ENCODE assay signal across 8 cellular contexts in the genomic region with DNA sequence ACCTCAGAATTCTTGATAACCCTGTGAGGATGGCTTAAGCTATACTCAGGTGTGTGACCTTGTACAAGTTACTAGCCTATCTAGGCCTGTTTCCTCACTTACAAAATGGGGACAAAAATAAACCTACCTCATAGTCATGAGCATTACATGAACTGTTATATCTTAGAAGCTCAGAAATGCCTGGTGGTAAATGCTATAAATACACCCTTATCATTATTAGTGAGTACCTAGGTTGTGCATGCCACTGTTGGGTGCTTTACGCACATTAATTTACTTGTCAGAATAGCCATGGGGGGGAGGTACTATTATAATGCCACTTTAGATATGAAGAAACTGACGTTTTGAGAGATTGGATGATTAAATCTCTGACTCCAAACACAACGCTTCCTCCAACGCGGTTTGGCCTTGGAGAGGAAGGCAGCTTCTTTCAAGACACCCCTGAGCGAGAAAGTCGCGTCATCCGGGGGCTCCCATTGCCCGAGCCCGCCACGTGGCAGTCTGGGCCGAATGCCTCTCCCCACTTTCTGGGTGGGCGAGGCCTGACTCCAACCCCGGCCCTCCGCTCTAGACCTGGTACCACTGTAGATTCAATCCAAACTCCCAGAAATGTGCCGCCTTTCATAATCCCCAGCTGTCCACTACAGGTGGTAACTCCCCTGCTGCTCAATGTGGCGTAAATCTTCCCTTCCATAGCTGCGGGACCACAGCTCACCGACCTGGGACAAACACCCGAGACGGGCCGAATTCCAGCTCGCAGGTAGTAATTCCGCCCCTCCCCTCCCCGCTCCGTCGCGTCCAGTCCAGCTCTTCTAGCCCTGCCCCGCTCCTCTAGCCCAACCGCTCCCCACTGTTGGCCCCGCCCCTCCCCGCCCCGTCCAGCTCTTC. TPM values are rescaled to one million over a fixed set of nuclear protein-coding genes. Genes with fewer than 3 reads are reported as not detected.
DNase-seq lines count a peak whose midpoint lies in the region; ATAC-seq, FAIRE-seq and TF ChIP-seq lines count a peak whose summit lies in the region.

No MANE protein-coding gene starts in this region.

- H3K36me3 ChIP-seq in mammary epithelial cell (ENCODE audit: insufficient read depth, low read length), result peaks cover 8% of the 10 kb centered on the region
- H3K36me3 ChIP-seq in keratinocyte (ENCODE audit: control insufficient read depth in 2 of 2, extremely low read depth in 1 of 2, insufficient read depth in 2 of 2, low read length in 2 of 2), result peaks cover 0 to 8% of the 10 kb centered on the region in 2 experiments

- H3K79me2 ChIP-seq in mammary epithelial cell (ENCODE audit: insufficient read depth, low read length), result peaks cover 28% of the 10 kb centered on the region
- peaks cover 15% of the 10 kb centered on the region for H3K79me2 ChIP-seq in keratinocyte (ENCODE audit: control insufficient read depth, insufficient read depth, low read length)

- dilution Hi-C loops in mammary epithelial cell (cut with HindIII; ENCODE audit: low sequenced_read_pairs) (no loop called here), keratinocyte (cut with MboI; ENCODE audit: extremely low pct_ligation_motif_present, low sequenced_read_pairs) (no loop called here)

- H3K9me3 Mint-ChIP-seq in T-helper 1 cell treated with Interleukin-12 subunit alpha and Interleukin-12 subunit beta and Interleukin-4 antibody, amounts not matched to agents 30 μg/mL and 1 μg/mL, for 36 hours, result no peaks in the 10 kb centered on the region

- peak overlapping the region; percentile 96 for H3K4me3 Mint-ChIP-seq in T-helper 1 cell treated with Interleukin-12 subunit alpha and Interleukin-12 subunit beta and Interleukin-4 antibody, amounts not matched to agents 30 μg/mL and 1 μg/mL, for 36 hours

- ATAC-seq in GM21381 (IDR thresholded peaks at IDR 0.05; ENCODE audit: unreplicated experiment), result peak; percentile 46

- H3K9me3 ChIP-seq in mammary epithelial cell (replicated peaks; ENCODE audit: insufficient read depth, low read length) (no peaks in the 10 kb centered on the region), keratinocyte (ENCODE audit: control insufficient read depth, low read depth, low read length) (no peaks in the 10 kb centered on the region)

- DNase-seq in DMS79 treated with DMSO at 0.1 percent for 48 hours (lab: John Stamatoyannopoulos, UW), result peak; percentile 78
- DNase-seq in HUDEP-2 (lab: John Stamatoyannopoulos, UW; ENCODE audit: unreplicated experiment in 76 of 76), result peak in 47 of 76 experiments; percentile 3 to 98 (median 43)
- no peak for DNase-seq in mammary epithelial cell
- no peak for DNase-seq in keratinocyte (ENCODE audit: low read depth, low spot score)
- DNase-seq in stimulated activated CD4-positive, alpha-beta T cell treated with anti-CD3 and anti-CD28 coated beads, Interleukin-2, amount 100 ng/mL, for 4 hours (ENCODE audit: low read depth), result peak; percentile 50
- DNase-seq in putamen (ENCODE audit: low spot score), result no peak

- H3K4me1 ChIP-seq in mammary epithelial cell (ENCODE audit: insufficient read depth, low read length) (peaks cover 16% of the 10 kb centered on the region), keratinocyte (ENCODE audit: control insufficient read depth, extremely low read depth, insufficient read depth, low read length) (peaks cover 14% of the 10 kb centered on the region)

- peaks cover 14% of the 10 kb centered on the region for H3K36me3 Mint-ChIP-seq in T-helper 1 cell treated with Interleukin-12 subunit alpha and Interleukin-12 subunit beta and Interleukin-4 antibody, amounts not matched to agents 30 μg/mL and 1 μg/mL, for 36 hours (ENCODE audit: low read depth)

- no peaks in the 10 kb centered on the region for H3K9me1 ChIP-seq in keratinocyte (ENCODE audit: control insufficient read depth, extremely low read depth, insufficient read depth, low read length)

- no peaks in the 10 kb centered on the region for H3K27me3 Mint-ChIP-seq in T-helper 1 cell treated with Interleukin-12 subunit alpha and Interleukin-12 subunit beta and Interleukin-4 antibody, amounts not matched to agents 30 μg/mL and 1 μg/mL, for 36 hours (ENCODE audit: low read depth)

- in situ Hi-C loops in mammary epithelial cell (cut with MboI; ENCODE audit: low sequenced_read_pairs in 2 of 2), result no loop called here

- 5% methylated on average over 15 of the region's 34 CpGs for WGBS in mammary epithelial cell (ENCODE audit: low coverage, missing lambda C conversion rate)

- H3K4me1 Mint-ChIP-seq in T-helper 1 cell treated with Interleukin-12 subunit alpha and Interleukin-12 subunit beta and Interleukin-4 antibody, amounts not matched to agents 30 μg/mL and 1 μg/mL, for 36 hours (ENCODE audit: low read depth), result peaks cover 24% of the 10 kb centered on the region

- BruUV-seq in mammary epithelial cell (replicated peaks; lab: Mats Ljungman, UMichigan), result TSS peak; percentile 82

- H2AFZ ChIP-seq in mammary epithelial cell (ENCODE audit: low read depth, low read length), result peak overlapping the region; percentile 99
- H2AFZ ChIP-seq in keratinocyte (ENCODE audit: control insufficient read depth, low read length), result peak overlapping the region; percentile 99

- H3K4me3 ChIP-seq in mammary epithelial cell (replicated peaks in 1 of 3; ENCODE audit: insufficient read depth in 1 of 3, low read depth in 2 of 3, low read length in 3 of 3) (peak overlapping the region; percentile 65 to 78 (median 75)), keratinocyte (ENCODE audit: control insufficient read depth in 2 of 3, extremely low read depth in 1 of 3, insufficient read depth in 2 of 3, low read depth in 1 of 3, low read length in 3 of 3) (peak overlapping the region; percentile 54 to 92 (median 85))

- FAIRE-seq in keratinocyte (lab: Jason Lieb, UNC), result no peak

- TF ChIP-seq CTCF in mammary epithelial cell (conservative IDR thresholded peaks at IDR 0.05 in 1 of 2, IDR thresholded peaks at IDR 0.05 in 1 of 2; ENCODE audit: extremely low read depth in 1 of 2, insufficient read depth in 1 of 2, low read depth in 1 of 2, low read length in 2 of 2), result peak in 1 of 2 donors; percentile 2
- no peak for TF ChIP-seq CTCF in keratinocyte (optimal IDR thresholded peaks at IDR 0.05 in 1 of 3, IDR thresholded peaks at IDR 0.05 in 1 of 3, conservative IDR thresholded peaks at IDR 0.05 in 1 of 3; ENCODE audit: extremely low read depth in 1 of 3, insufficient read depth in 2 of 3, low read length in 3 of 3)

- H3K4me2 ChIP-seq in mammary epithelial cell (ENCODE audit: insufficient read depth, low read depth, low read length) (peak overlapping the region; percentile 96), keratinocyte (ENCODE audit: control insufficient read depth, extremely low read depth, insufficient read depth, low read depth, low read length) (peak overlapping the region; percentile 95)

- CTCF ChIA-PET in mammary epithelial cell (lab: Charles Lee; ENCODE audit: low non-redundant PET), result interaction anchor here (0.6 kb wide), 1 partner anchor 87 kb away, joined by 5 read pairs; no protein-coding TSS in a partner anchor

- H3K27ac ChIP-seq in mammary epithelial cell (ENCODE audit: insufficient read depth, low read depth, low read length), result peak overlapping the region; percentile 66
- peak overlapping the region; percentile 91 for H3K27ac ChIP-seq in keratinocyte (ENCODE audit: control insufficient read depth, insufficient read depth, low read length)

- H3K9ac ChIP-seq in mammary epithelial cell (ENCODE audit: insufficient read depth, low read length) (peak overlapping the region; percentile 74), keratinocyte (ENCODE audit: control insufficient read depth, extremely low read depth, insufficient read depth, low read length) (peak overlapping the region; percentile 91)

- no peaks in the 10 kb centered on the region for H3K27me3 ChIP-seq in mammary epithelial cell (ENCODE audit: insufficient read depth, low read length)
- H3K27me3 ChIP-seq in keratinocyte (ENCODE audit: control insufficient read depth, extremely low read depth, insufficient read depth, low read length), result no peaks in the 10 kb centered on the region

- intact Hi-C loops in mammary epithelial cell (cut with micrococcal nuclease), result loop anchor here (1.0 to 5.0 kb wide), 4 partner anchors 49 to 102 kb away; a partner anchor contains a TSS

- H3K27ac Mint-ChIP-seq in T-helper 1 cell treated with Interleukin-12 subunit alpha and Interleukin-12 subunit beta and Interleukin-4 antibody, amounts not matched to agents 30 μg/mL and 1 μg/mL, for 36 hours, result peak overlapping the region; percentile 93

- H4K20me1 ChIP-seq in mammary epithelial cell (ENCODE audit: insufficient read depth, low read length) (no peaks in the 10 kb centered on the region), keratinocyte (ENCODE audit: control insufficient read depth, extremely low read depth, insufficient read depth, low read length) (no peaks in the 10 kb centered on the region)

RNA-seq across cellular contexts. Expression of a gene that starts 0.8 kb away (rescaled TPM):
- 10 to 100 TPM in 1 of 2 donors, 1 to 10 TPM in 1; 1.2 to 14.3 TPM for total RNA-seq in mammary epithelial cell
- 10.5 TPM for polyA plus RNA-seq in mammary epithelial cell
- polyA minus RNA-seq in mammary epithelial cell, result 17.6 TPM
- 0.42 to 5.1 TPM (median 3.8 TPM) in 3 replicates for polyA plus RNA-seq in keratinocyte
- 0.74 TPM for polyA plus RNA-seq in keratinocyte (2011; ENCODE audit: low read depth)
- 0.98 and 1.2 TPM in 2 replicates for polyA plus RNA-seq in keratinocyte (2011; cell fraction: cytosol; rRNA removed)
- polyA plus RNA-seq in keratinocyte (2011; cell fraction: nucleus; rRNA removed), result 4.2 and 4.4 TPM in 2 replicates
- 0.24 and 4.0 TPM in 2 replicates for polyA plus RNA-seq in keratinocyte (2012; ENCODE audit: low replicate concordance)
- 2.1 to 6.8 TPM (median 5.0 TPM) in 3 replicates for polyA minus RNA-seq in keratinocyte
- polyA minus RNA-seq in keratinocyte (2011; cell fraction: cytosol; rRNA and poly(A)+ RNA removed), result not detected
- polyA minus RNA-seq in keratinocyte (2011; cell fraction: nucleus; rRNA and poly(A)+ RNA removed), result 1.5 and 2.9 TPM in 2 replicates

RNA-seq across cellular contexts. Expression of a gene that starts 43.7 kb away (rescaled TPM):
- total RNA-seq in mammary epithelial cell, result 10 to 100 TPM in 1 of 2 donors, 1 to 10 TPM in 1; 8.8 to 13.8 TPM
- polyA plus RNA-seq in mammary epithelial cell (5.4 TPM), keratinocyte (3.5 to 4.5 TPM (median 4.1 TPM) in 3 replicates)
- polyA minus RNA-seq in mammary epithelial cell (12.4 TPM), keratinocyte (2.4 to 3.4 TPM (median 3.4 TPM) in 3 replicates)
- polyA plus RNA-seq in keratinocyte (2011; ENCODE audit: low read depth), result 0.47 TPM
- 1.9 and 2.2 TPM in 2 replicates for polyA plus RNA-seq in keratinocyte (2011; cell fraction: cytosol; rRNA removed)
- polyA plus RNA-seq in keratinocyte (2011; cell fraction: nucleus; rRNA removed), result 5.3 and 7.1 TPM in 2 replicates
- 0.93 and 2.1 TPM in 2 replicates for polyA plus RNA-seq in keratinocyte (2012; ENCODE audit: low replicate concordance)
- polyA minus RNA-seq in keratinocyte (2011; cell fraction: cytosol; rRNA and poly(A)+ RNA removed), result 1.3 TPM
- polyA minus RNA-seq in keratinocyte (2011; cell fraction: nucleus; rRNA and poly(A)+ RNA removed), result 1.8 and 3.0 TPM in 2 replicates

RNA-seq across cellular contexts. Expression of a gene that starts 48.6 kb away (rescaled TPM):
- total RNA-seq in mammary epithelial cell, result 100 to 1,000 TPM in 1 of 2 donors, 10 to 100 TPM in 1; 92.5 to 144 TPM
- polyA plus RNA-seq in mammary epithelial cell (73.1 TPM), keratinocyte (49.6 to 64.6 TPM (median 60.9 TPM) in 3 replicates)
- polyA minus RNA-seq in mammary epithelial cell (55.2 TPM), keratinocyte (48.6 to 94.7 TPM (median 54.7 TPM) in 3 replicates)
- polyA plus RNA-seq in keratinocyte (2011; ENCODE audit: low read depth), result 12.7 TPM
- 35.6 and 44.8 TPM in 2 replicates for polyA plus RNA-seq in keratinocyte (2011; cell fraction: cytosol; rRNA removed)
- polyA plus RNA-seq in keratinocyte (2011; cell fraction: nucleus; rRNA removed), result 66.8 and 76.4 TPM in 2 replicates
- 40.0 and 71.7 TPM in 2 replicates for polyA plus RNA-seq in keratinocyte (2012; ENCODE audit: low replicate concordance)
- 47.2 TPM for polyA minus RNA-seq in keratinocyte (2011; cell fraction: cytosol; rRNA and poly(A)+ RNA removed)
- 34.8 and 41.8 TPM in 2 replicates for polyA minus RNA-seq in keratinocyte (2011; cell fraction: nucleus; rRNA and poly(A)+ RNA removed)

RNA-seq across cellular contexts. Expression of a gene that starts 56.6 kb away (rescaled TPM):
- 100 to 1,000 TPM in 1 of 2 donors, 10 to 100 TPM in 1; 76.7 to 103 TPM for total RNA-seq in mammary epithelial cell
- 54.8 TPM for polyA plus RNA-seq in mammary epithelial cell
- polyA minus RNA-seq in mammary epithelial cell, result 56.1 TPM
- polyA plus RNA-seq in keratinocyte, result 51.2 to 77.6 TPM (median 70.8 TPM) in 3 replicates
- polyA plus RNA-seq in keratinocyte (2011; ENCODE audit: low read depth), result 20.7 TPM
- 57.6 and 69.4 TPM in 2 replicates for polyA plus RNA-seq in keratinocyte (2011; cell fraction: cytosol; rRNA removed)
- 87.1 and 111 TPM in 2 replicates for polyA plus RNA-seq in keratinocyte (2011; cell fraction: nucleus; rRNA removed)
- 51.8 and 58.7 TPM in 2 replicates for polyA plus RNA-seq in keratinocyte (2012; ENCODE audit: low replicate concordance)
- 81.8 to 143 TPM (median 117 TPM) in 3 replicates for polyA minus RNA-seq in keratinocyte
- polyA minus RNA-seq in keratinocyte (2011; cell fraction: cytosol; rRNA and poly(A)+ RNA removed), result 125 TPM
- 75.8 and 80.4 TPM in 2 replicates for polyA minus RNA-seq in keratinocyte (2011; cell fraction: nucleus; rRNA and poly(A)+ RNA removed)

RNA-seq across cellular contexts. Expression of a gene that starts 56.7 kb away (rescaled TPM):
- 100 to 1,000 TPM; 233 to 275 TPM for total RNA-seq in mammary epithelial cell
- polyA plus RNA-seq in mammary epithelial cell (677 TPM), keratinocyte (650 to 970 TPM (median 720 TPM) in 3 replicates)
- polyA minus RNA-seq in mammary epithelial cell (81.2 TPM), keratinocyte (38.0 to 117 TPM (median 52.1 TPM) in 3 replicates)
- polyA plus RNA-seq in keratinocyte (2011; ENCODE audit: low read depth), result 267 TPM
- polyA plus RNA-seq in keratinocyte (2011; cell fraction: cytosol; rRNA removed), result 799 and 838 TPM in 2 replicates
- polyA plus RNA-seq in keratinocyte (2011; cell fraction: nucleus; rRNA removed), result 170 and 300 TPM in 2 replicates
- polyA plus RNA-seq in keratinocyte (2012; ENCODE audit: low replicate concordance), result 471 and 744 TPM in 2 replicates
- polyA minus RNA-seq in keratinocyte (2011; cell fraction: cytosol; rRNA and poly(A)+ RNA removed), result 111 TPM
- 23.4 and 45.7 TPM in 2 replicates for polyA minus RNA-seq in keratinocyte (2011; cell fraction: nucleus; rRNA and poly(A)+ RNA removed)

Comparison
In these comparisons a context has a peak if more than half of its experiments do, and no peak if none do; other contexts are left out.
1. DNase-seq: peak in DMS79 treated with DMSO at 0.1 percent for 48 hours (single experiment), HUDEP-2 (47 of 76) and stimulated activated CD4-positive, alpha-beta T cell treated with anti-CD3 and anti-CD28 coated beads, Interleukin-2, amount 100 ng/mL, for 4 hours (single experiment); none in mammary epithelial cell (single experiment), keratinocyte (single experiment) and putamen (single experiment).